8 cellular contexts compared by ENCODE assay signal in the genomic region with DNA sequence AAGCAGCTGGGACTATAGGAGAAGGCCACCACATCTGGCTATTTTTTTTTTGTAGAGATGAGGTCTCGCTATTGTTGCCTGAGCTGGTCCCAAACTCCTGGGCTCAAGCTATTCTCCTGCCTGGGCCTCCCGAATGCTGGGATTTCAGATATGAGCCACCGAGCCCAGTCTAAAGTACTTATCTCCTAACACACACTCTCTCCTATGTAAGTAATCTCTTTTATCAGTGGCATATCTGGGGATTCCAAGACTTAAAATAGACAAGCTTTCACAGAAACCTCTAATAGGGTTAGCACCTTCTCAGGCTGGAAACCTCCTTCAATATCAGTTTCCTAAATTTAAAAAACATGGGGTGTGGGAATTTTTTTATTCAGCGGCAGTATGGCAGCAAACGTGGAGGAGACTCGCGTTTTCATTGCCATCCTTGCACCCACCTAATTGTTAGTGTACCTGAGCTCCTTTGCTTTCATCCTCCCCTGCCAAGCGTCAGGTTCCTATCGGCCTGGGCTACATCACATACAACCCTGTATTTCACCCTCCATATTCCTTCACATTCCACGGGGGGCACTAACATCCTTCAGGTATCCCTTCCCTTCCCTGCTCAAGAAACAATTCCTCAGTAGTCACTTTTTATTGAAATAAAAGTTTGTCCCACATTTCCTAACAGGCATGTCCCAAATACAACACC. TPM values are rescaled to one million over a fixed set of nuclear protein-coding genes. Genes with fewer than 3 reads are reported as not detected.
DNase-seq lines count a peak whose midpoint lies in the region; ATAC-seq, FAIRE-seq and TF ChIP-seq lines count a peak whose summit lies in the region.

No MANE protein-coding gene starts in this region.

- DNase-seq in AG04450 (ENCODE audit: low read depth, low spot score) (no peak), HTR-8/SVneo (ENCODE audit: insufficient read length, low spot score) (peak; percentile 50), ascending aorta (ENCODE audit: low spot score in 2 of 2) (no peak), right lobe of liver (no peak), urothelium cell line (ENCODE audit: low spot score) (no peak), GM10266 (ENCODE audit: extremely low spot score) (no peak), kidney tubule cell (ENCODE audit: low spot score) (no peak)
- DNase-seq in activated CD8-positive, alpha-beta memory T cell treated with anti-CD3 and anti-CD28 coated beads, Interleukin-2, amount 50 U/mL, for 48 hours, result no peak

- H3K4me3 ChIP-seq in AG04450 (ENCODE audit: low read depth, low read length) (peak overlapping the region; percentile 84), ascending aorta (peak overlapping the region; percentile 89 to 98), right lobe of liver (peak overlapping the region; percentile 60 to 81 (median 62))

- intact Hi-C loops in ascending aorta (cut with DNase I), result loop anchor here (2.0 kb wide), 1 partner anchor 19 kb away; no protein-coding TSS in a partner anchor
- intact Hi-C loops in right lobe of liver (cut with DNase I), result no loop called here

- CTCF ChIA-PET in AG04450 (lab: Charles Lee), result interaction anchor here (0.6 to 1.6 kb wide), 4 partner anchors 8 to 165 kb away, joined by 3 to 9 read pairs (median 4); no protein-coding TSS in a partner anchor

- ATAC-seq in right lobe of liver, result no peak

- WGBS in right lobe of liver (ENCODE audit: insufficient coverage, low coverage, low lambda C conversion rate, missing lambda C conversion rate), result 45% methylated on average over 10 of the region's 10 CpGs

- no peak for TF ChIP-seq POLR2A in right lobe of liver (IDR thresholded peaks at IDR 0.05)

- no peak for FAIRE-seq in HTR-8/SVneo (lab: Jason Lieb, UNC)
- FAIRE-seq in urothelium cell line (lab: Jason Lieb, UNC), result peak; percentile 23

- H3K4me1 ChIP-seq in ascending aorta (peaks cover 0 to 11% of the 10 kb centered on the region in 2 donors), right lobe of liver (peaks cover 0 to 37% (median 3%) of the 10 kb centered on the region in 4 donors)

- H3K36me3 ChIP-seq in ascending aorta, result no peaks in the 10 kb centered on the region
- H3K36me3 ChIP-seq in right lobe of liver, result no peaks in the 10 kb centered on the region

- H3K27ac ChIP-seq in AG04450 (ENCODE audit: low read depth, low read length) (no peak overlapping the region), ascending aorta (peak overlapping the region; percentile 93 to 95), right lobe of liver (peak overlapping the region; percentile 79 to 94 (median 85))

- H3K27me3 ChIP-seq in AG04450 (ENCODE audit: control insufficient read depth, insufficient read depth, low read length) (no peaks in the 10 kb centered on the region), ascending aorta (no peaks in the 10 kb centered on the region), right lobe of liver (no peaks in the 10 kb centered on the region)

- POLR2A ChIA-PET in AG04450 (lab: Yijun Ruan, JAX), result interaction anchor here (0.6 kb wide), 1 partner anchor 351 kb away, joined by 4 read pairs; no protein-coding TSS in a partner anchor

- no peaks in the 10 kb centered on the region; the same call in 1 of the 2 replicates for H3K9me3 ChIP-seq in AG04450 (ENCODE audit: control insufficient read depth, insufficient read depth, low read length)
- H3K9me3 ChIP-seq in ascending aorta, result no peaks in the 10 kb centered on the region
- H3K9me3 ChIP-seq in right lobe of liver, result no peaks in the 10 kb centered on the region

- TF ChIP-seq CTCF in AG04450 (IDR thresholded peaks at IDR 0.05; ENCODE audit: low read depth, low read length), result peak; percentile 32; the same call in 1 of the 2 replicates
- TF ChIP-seq CTCF in ascending aorta (IDR thresholded peaks at IDR 0.05), result no peak
- TF ChIP-seq CTCF in right lobe of liver (IDR thresholded peaks at IDR 0.05), result peak in 1 of 4 donors; percentile 5
- TF ChIP-seq CTCF in GM10266 (IDR thresholded peaks at IDR 0.05; ENCODE audit: control insufficient read depth, insufficient read depth, low read depth, missing control alignments), result no peak

RNA-seq across cellular contexts. Expression of a gene that starts 1.1 kb away (rescaled TPM):
- 18.8 and 26.3 TPM in 2 replicates for polyA plus RNA-seq in AG04450 (2011; rRNA removed)
- polyA minus RNA-seq in AG04450 (2011; rRNA and poly(A)+ RNA removed), result 30.6 and 34.2 TPM in 2 replicates
- total RNA-seq in ascending aorta (169 TPM), right lobe of liver (10 to 100 TPM in 3 of 6 experiments, 1 to 10 TPM in 3; 5.5 to 16.5 (median 10.8) TPM)

RNA-seq across cellular contexts. Expression of a gene that starts 17.3 kb away (rescaled TPM):
- polyA plus RNA-seq in AG04450 (2011; rRNA removed), result 1.4 and 1.7 TPM in 2 replicates
- polyA minus RNA-seq in AG04450 (2011; rRNA and poly(A)+ RNA removed), result 1.8 and 2.2 TPM in 2 replicates
- 80.5 TPM for total RNA-seq in ascending aorta
- total RNA-seq in right lobe of liver, result 1 to 10 TPM; 1.9 to 9.4 (median 4.4) TPM

RNA-seq across cellular contexts. Expression of a gene that starts 29.5 kb away (rescaled TPM):
- 94.0 and 107 TPM in 2 replicates for polyA plus RNA-seq in AG04450 (2011; rRNA removed)
- 45.7 and 66.4 TPM in 2 replicates for polyA minus RNA-seq in AG04450 (2011; rRNA and poly(A)+ RNA removed)
- total RNA-seq in ascending aorta (40.9 TPM), right lobe of liver (10 to 100 TPM; 28.3 to 47.0 (median 33.6) TPM)

RNA-seq across cellular contexts. Expression of a gene that starts 36.7 kb away (rescaled TPM):
- 2.3 and 2.7 TPM in 2 replicates for polyA plus RNA-seq in AG04450 (2011; rRNA removed)
- 3.1 and 3.6 TPM in 2 replicates for polyA minus RNA-seq in AG04450 (2011; rRNA and poly(A)+ RNA removed)
- total RNA-seq in ascending aorta (not detected), right lobe of liver (1 to 10 TPM in 1 of 6 experiments, under 1 TPM in 2, not detected in 3; 0.12 to 1.1 (median 0.22) TPM)

RNA-seq across cellular contexts. Expression of a gene that starts 54.8 kb away (rescaled TPM):
- 86.7 and 96.3 TPM in 2 replicates for polyA plus RNA-seq in AG04450 (2011; rRNA removed)
- 33.9 and 43.3 TPM in 2 replicates for polyA minus RNA-seq in AG04450 (2011; rRNA and poly(A)+ RNA removed)
- total RNA-seq in ascending aorta (9.8 TPM), right lobe of liver (100 to 1,000 TPM in 1 of 6 experiments, 10 to 100 TPM in 5; 50.4 to 118 (median 68.3) TPM)
